16 cellular contexts compared by ENCODE assay signal in the genomic region with DNA sequence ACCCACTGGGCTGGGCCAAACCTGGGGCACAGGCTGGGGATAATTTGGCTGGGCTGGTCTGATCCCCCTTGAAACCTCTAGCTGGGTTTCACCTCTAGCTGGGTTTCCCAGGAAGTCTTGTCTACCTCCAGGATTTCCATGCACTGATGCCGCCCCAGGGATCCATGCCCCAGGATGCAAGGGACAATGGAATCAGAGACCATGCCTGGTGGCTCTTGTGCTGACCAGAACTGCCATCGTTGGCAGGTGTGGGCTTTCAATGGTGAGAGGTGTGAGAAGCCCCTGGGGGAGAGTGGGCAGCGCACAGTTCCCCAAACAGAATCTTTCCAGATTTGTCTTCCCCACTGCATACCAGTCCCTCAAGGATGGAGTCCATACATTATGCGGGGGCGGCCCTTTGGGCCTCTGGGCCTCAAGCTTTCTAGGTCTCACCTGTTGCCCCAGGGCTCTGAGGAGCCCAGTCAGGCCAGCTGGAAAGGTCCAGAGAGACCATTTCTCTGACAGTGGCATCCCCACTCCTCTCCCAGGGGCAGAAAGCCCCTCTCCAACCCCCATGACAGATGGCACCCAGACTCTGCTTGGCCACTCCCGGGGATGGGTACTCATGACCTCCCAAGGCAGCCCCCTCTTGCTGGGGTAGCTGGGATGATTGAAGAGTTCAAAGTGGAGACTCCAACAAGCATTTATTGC. TPM values are rescaled to one million over a fixed set of nuclear protein-coding genes. Genes with fewer than 3 reads are reported as not detected.
DNase-seq lines count a peak whose midpoint lies in the region; TF ChIP-seq lines count a peak whose summit lies in the region.
"Had no signal": no experiment of that assay in that cellular context is flagged by ENCODE, and none has a peak within 500 bp of the region (broad histone marks: within the 10 kb centered on the region; RNA-seq: fewer than 3 reads in every experiment).

No MANE protein-coding gene starts in this region.

- H3K36me3 Mint-ChIP-seq in nephron (ENCODE audit: low read depth): no peaks in the 10 kb centered on the region
- H3K36me3 Mint-ChIP-seq: CD14-positive monocyte; CD8-positive, alpha-beta T cell had no signal

- peak overlapping the region in 2 of 3 experiments; percentile 11 to 14 for H3K27ac Mint-ChIP-seq in nephron
- H3K27ac Mint-ChIP-seq: CD14-positive monocyte; CD8-positive, alpha-beta T cell; HFFc6 had no signal

- TF ChIP-seq CTCF in RWPE1 (conservative IDR thresholded peaks at IDR 0.05; ENCODE audit: low read depth) (no peak), nephron (IDR thresholded peaks at IDR 0.05; ENCODE audit: unreplicated experiment in 3 of 3) (no peak), suprapubic skin (IDR thresholded peaks at IDR 0.05) (no peak), GM13977 (IDR thresholded peaks at IDR 0.05; ENCODE audit: extremely low read depth, insufficient read depth, missing control alignments) (no peak)

- no peaks in the 10 kb centered on the region for H3K9me3 Mint-ChIP-seq in nephron
- H3K9me3 Mint-ChIP-seq: CD8-positive, alpha-beta T cell; HFFc6 had no signal

- in situ Hi-C loops in GM13977 (cut with MboI; ENCODE audit: low pct_unique_long_range_greater_than_20kb, low sequenced_read_pairs, unreplicated experiment): no loop called here

- peak overlapping the region; percentile 13 for H3K9ac ChIP-seq in NT2/D1 (ENCODE audit: insufficient read length, low read depth)

- H3K27me3 Mint-ChIP-seq in nephron (ENCODE audit: low read depth): peaks cover 7% of the 10 kb centered on the region

- H3K4me3 ChIP-seq in NT2/D1 (ENCODE audit: insufficient read length, low read depth) (no peak overlapping the region), suprapubic skin (no peak overlapping the region)
- H3K4me3 ChIP-seq: A549 had no signal

- CTCF ChIA-PET in RWPE1 (lab: Yijun Ruan, JAX): no interaction called here

- POLR2A ChIA-PET in RWPE1 (lab: Yijun Ruan, JAX; ENCODE audit: low non-redundant PET): no interaction called here

- H3K27ac ChIP-seq in RWPE1 (peak overlapping the region; percentile 85; the same call in 1 of the 2 replicates), suprapubic skin (peak overlapping the region; percentile 36)
- H3K27ac ChIP-seq: A549 had no signal

- DNase-seq in NT2/D1 (ENCODE audit: low read depth, low spot score): no peak
- DNase-seq in RWPE1 (ENCODE audit: low spot score): no peak
- DNase-seq in suprapubic skin (ENCODE audit: low spot score in 2 of 2): no peak
- DNase-seq in GM13977 (ENCODE audit: low spot score): no peak
- no peak for DNase-seq in activated effector memory CD4-positive, alpha-beta T cell treated with anti-CD3 and anti-CD28 coated beads, Interleukin-2, amount 50 U/mL, for 16 hours
- no peak for DNase-seq in AG08396 (ENCODE audit: low spot score)
- DNase-seq: Caco-2; CD8-positive, alpha-beta T cell; DND-41; GDM1; HCEC 1CT; HFFc6 had no signal

- H3K36me3 ChIP-seq in NT2/D1 (ENCODE audit: insufficient read depth, insufficient read length, low read length) (no peaks in the 10 kb centered on the region), suprapubic skin (no peaks in the 10 kb centered on the region)

- H3K9me3 ChIP-seq in NT2/D1 (ENCODE audit: insufficient read depth, low read length) (no peaks in the 10 kb centered on the region), suprapubic skin (no peaks in the 10 kb centered on the region)
- H3K9me3 ChIP-seq: A549, Caco-2 had no signal

- TF ChIP-seq EP300 in suprapubic skin (IDR thresholded peaks at IDR 0.05): no peak

- peaks cover 52% of the 10 kb centered on the region for H3K4me1 ChIP-seq in NT2/D1 (ENCODE audit: insufficient read depth, insufficient read length)
- H3K4me1 ChIP-seq in suprapubic skin: peaks cover 63% of the 10 kb centered on the region
- H3K4me1 ChIP-seq: A549, Caco-2 had no signal

- peaks cover 75% of the 10 kb centered on the region for H3K4me1 Mint-ChIP-seq in nephron

- TF ChIP-seq POLR2A in suprapubic skin (IDR thresholded peaks at IDR 0.05): no peak

- H3K4me3 Mint-ChIP-seq in nephron: no peak overlapping the region
- H3K4me3 Mint-ChIP-seq: CD14-positive monocyte; CD8-positive, alpha-beta T cell; HFFc6 had no signal

- WGBS in suprapubic skin: 90% methylated on average over 5 of the region's 6 CpGs

- H3K27me3 ChIP-seq in NT2/D1 (ENCODE audit: insufficient read depth, insufficient read length): peaks cover 25% of the 10 kb centered on the region
- peaks cover 6% of the 10 kb centered on the region for H3K27me3 ChIP-seq in suprapubic skin

RNA-seq across cellular contexts. Expression of a gene that starts 35.4 kb away (rescaled TPM):
- 100 to 1,000 TPM in 2 of 4 donors, 10 to 100 TPM in 2; 84.5 to 152 (median 108) TPM for total RNA-seq in suprapubic skin
- total RNA-seq: CD8-positive, alpha-beta T cell; HepG2 had no signal
